32 cellular contexts compared by ENCODE assay signal in the genomic region with DNA sequence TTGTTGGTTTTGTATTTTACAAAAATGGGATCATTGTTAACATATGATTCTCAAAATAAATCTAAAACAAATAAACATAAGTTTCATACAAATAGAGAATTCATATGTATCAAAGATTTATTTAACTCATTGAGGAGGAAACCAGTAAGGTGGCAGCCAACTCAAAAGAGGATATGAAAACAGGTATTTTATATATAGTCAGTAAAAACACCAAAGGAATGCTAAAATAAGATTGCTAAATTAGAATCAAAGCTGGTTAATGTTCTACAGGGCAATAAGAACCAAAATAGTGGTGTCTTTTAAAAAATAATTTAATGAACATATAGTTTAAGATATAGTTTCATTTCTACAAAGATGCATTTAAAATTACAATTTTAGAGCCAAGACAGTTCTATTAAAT. TPM values are rescaled to one million over a fixed set of nuclear protein-coding genes. Genes with fewer than 3 reads are reported as not detected.
"Had no signal": no experiment of that assay in that cellular context is flagged by ENCODE, and none has a peak within 500 bp of the region (broad histone marks: within the 10 kb centered on the region; RNA-seq: fewer than 3 reads in every experiment).

No MANE protein-coding gene starts in this region.

- H3K4me3 ChIP-seq: coronary artery, esophagus muscularis mucosa, gastroesophageal sphincter, heart left ventricle, hepatocyte, left lung, right lobe of liver, thoracic aorta, tibial nerve, upper lobe of left lung had no signal

- H3K4me1 ChIP-seq: esophagus muscularis mucosa, foreskin keratinocyte, gastroesophageal sphincter, heart left ventricle, left lung, parathyroid adenoma, right lobe of liver, tibial nerve, upper lobe of left lung had no signal

- DNase-seq: dermis blood vessel endothelial cell; effector memory CD4-positive, alpha-beta T cell; foreskin keratinocyte; heart left ventricle; left cardiac atrium; left lung; mammary epithelial cell; mesendoderm; midbrain; naive thymus-derived CD8-positive, alpha-beta T cell; occipital lobe; right lobe of liver; small intestine; stimulated activated CD4-positive, alpha-beta T cell treated with anti-CD3 and anti-CD28 coated beads, Interleukin-15, amount 100 ng/mL, for 24 hours; stimulated activated CD4-positive, alpha-beta T cell treated with anti-CD3 and anti-CD28 coated beads, Interleukin-2, amount 100 ng/mL, for 48 hours; stimulated activated naive B cell treated with anti-CD40 and anti-IgM and Interleukin-4, amounts not matched to agents 10 μg/mL and 1 μg/mL and 100 μg/mL, for 72 hours; upper lobe of left lung had no signal

- H3K36me3 ChIP-seq: esophagus muscularis mucosa, gastroesophageal sphincter, heart left ventricle, left lung, right lobe of liver, thoracic aorta, tibial nerve, upper lobe of left lung had no signal

- H3K27ac Mint-ChIP-seq: progenitor cell of endocrine pancreas; stimulated activated naive B cell treated with anti-CD40 and anti-IgM and Interleukin-4, amounts not matched to agents 10 μg/mL and 1 μg/mL and 100 μg/mL, for 72 hours; stimulated activated naive CD8-positive, alpha-beta T cell treated with anti-CD3 and anti-CD28 coated beads, Interleukin-15, Interleukin-2, amounts not matched to agents 100 ng/mL and 50 ng/mL, for 24 hours had no signal

- H3K79me2 ChIP-seq: hepatocyte, parathyroid adenoma had no signal

- H3K27me3 Mint-ChIP-seq: naive thymus-derived CD8-positive, alpha-beta T cell; progenitor cell of endocrine pancreas; stimulated activated naive B cell treated with anti-CD40 and anti-IgM and Interleukin-4, amounts not matched to agents 10 μg/mL and 1 μg/mL and 100 μg/mL, for 72 hours; stimulated activated naive CD8-positive, alpha-beta T cell treated with anti-CD3 and anti-CD28 coated beads, Interleukin-15, Interleukin-2, amounts not matched to agents 100 ng/mL and 50 ng/mL, for 24 hours had no signal

- H3K4me1 Mint-ChIP-seq: naive thymus-derived CD8-positive, alpha-beta T cell had no signal

- H3K4me3 Mint-ChIP-seq: naive thymus-derived CD8-positive, alpha-beta T cell; stimulated activated naive B cell treated with anti-CD40 and anti-IgM and Interleukin-4, amounts not matched to agents 10 μg/mL and 1 μg/mL and 100 μg/mL, for 72 hours; stimulated activated naive CD8-positive, alpha-beta T cell treated with anti-CD3 and anti-CD28 coated beads, Interleukin-15, Interleukin-2, amounts not matched to agents 100 ng/mL and 50 ng/mL, for 24 hours had no signal

- H2AFZ ChIP-seq: hepatocyte, parathyroid adenoma had no signal

- ATAC-seq: foreskin keratinocyte; gastroesophageal sphincter; heart left ventricle; left cardiac atrium; left lung; naive thymus-derived CD8-positive, alpha-beta T cell; right lobe of liver; stimulated activated naive B cell treated with anti-CD40 and anti-IgM and Interleukin-4, amounts not matched to agents 10 μg/mL and 1 μg/mL and 100 μg/mL, for 72 hours had no signal

- H3K9me3 ChIP-seq: gastroesophageal sphincter, left lung, right lobe of liver, thoracic aorta, upper lobe of left lung had no signal

- FAIRE-seq: endothelial cell of umbilical vein had no signal

- H3K27ac ChIP-seq: coronary artery, esophagus muscularis mucosa, foreskin keratinocyte, gastroesophageal sphincter, heart left ventricle, hepatocyte, left lung, parathyroid adenoma, right lobe of liver, thoracic aorta, tibial nerve, upper lobe of left lung had no signal

- H3K9me3 Mint-ChIP-seq: stimulated activated naive CD8-positive, alpha-beta T cell treated with anti-CD3 and anti-CD28 coated beads, Interleukin-15, Interleukin-2, amounts not matched to agents 100 ng/mL and 50 ng/mL, for 24 hours had no signal

- H3K4me2 ChIP-seq: hepatocyte had no signal

RNA-seq across cellular contexts. Expression of a gene that starts 23.1 kb away (rescaled TPM):
- total RNA-seq: epithelial cell of proximal tubule, left cardiac atrium had no signal
- polyA plus RNA-seq: neural cell had no signal

RNA-seq across cellular contexts. Expression of a gene that starts 31.5 kb away (rescaled TPM):
- total RNA-seq: dermis blood vessel endothelial cell; endothelial cell of umbilical vein; epithelial cell of proximal tubule; esophagus muscularis mucosa; fibroblast of lung; foreskin keratinocyte; kidney epithelial cell; left cardiac atrium; left lung; mammary epithelial cell; mucosa of gallbladder; naive thymus-derived CD8-positive, alpha-beta T cell; occipital lobe; progenitor cell of endocrine pancreas; right lobe of liver; thoracic aorta; tibial nerve; upper lobe of left lung had no signal
- polyA plus RNA-seq: endothelial cell of umbilical vein; fibroblast of lung; foreskin keratinocyte; heart left ventricle; mammary epithelial cell; naive thymus-derived CD8-positive, alpha-beta T cell; neural cell; small intestine had no signal
